8 cellular contexts compared by ENCODE assay signal in the genomic region with DNA sequence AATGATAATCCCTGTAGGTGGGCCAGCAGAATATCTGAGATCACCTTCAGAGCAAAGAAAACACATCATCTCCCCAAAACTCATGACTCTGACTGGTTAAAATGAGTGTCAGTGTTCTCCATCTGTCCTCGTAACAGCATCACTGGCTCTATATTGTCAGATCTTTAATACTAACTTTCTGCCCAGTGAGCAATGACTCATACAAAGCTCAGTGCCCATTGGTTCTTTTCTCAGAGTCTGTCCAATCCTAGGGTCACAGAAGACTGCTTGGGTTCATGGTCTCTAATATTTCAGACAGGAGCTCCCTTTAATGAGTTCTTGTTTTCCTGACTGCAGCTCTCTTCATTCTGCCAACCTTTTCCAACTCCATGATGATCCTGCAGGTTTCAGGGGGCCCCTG. TPM values are rescaled to one million over a fixed set of nuclear protein-coding genes. Genes with fewer than 3 reads are reported as not detected.
A peak's percentile ranks its signal among the peaks of the same experiment; 100 is the strongest.
DNase-seq lines count a peak whose midpoint lies in the region; ATAC-seq, FAIRE-seq and TF ChIP-seq lines count a peak whose summit lies in the region.

No MANE protein-coding gene starts in this region.

- no peak for TF ChIP-seq POLR2A in gastrocnemius medialis (IDR thresholded peaks at IDR 0.05)

- in situ Hi-C loops in gastrocnemius medialis (cut with MboI; ENCODE audit: low sequenced_read_pairs in 4 of 4): no loop called here

- H3K27me3 ChIP-seq in gastrocnemius medialis: peaks cover 16 to 24% (median 22%) of the 10 kb centered on the region in 3 donors

- POLR2A ChIA-PET in RWPE1 (lab: Yijun Ruan, JAX; ENCODE audit: low non-redundant PET): no interaction called here

- H3K4me3 ChIP-seq in fibroblast of the aortic adventitia (ENCODE audit: low read depth, low read length) (no peak overlapping the region), gastrocnemius medialis (no peak overlapping the region)

- H3K36me3 ChIP-seq in gastrocnemius medialis: no peaks in the 10 kb centered on the region

- ATAC-seq in GM19035 (IDR thresholded peaks at IDR 0.05; ENCODE audit: unreplicated experiment) (peak; percentile 85), HG03135 (IDR thresholded peaks at IDR 0.05; ENCODE audit: unreplicated experiment) (peak; percentile 82), gastrocnemius medialis (peak; percentile 97 to 98)

- DNase-seq in D721Med (ENCODE audit: insufficient read length, low spot score) (peak; percentile 24), RWPE1 (ENCODE audit: low spot score) (peak; percentile 84), fibroblast of the aortic adventitia (ENCODE audit: low read depth) (peak; percentile 62), gastrocnemius medialis (peak in 1 of 2 donors; percentile 12), NCI-H524 treated with DMSO at 0.1 percent for 48 hours (lab: John Stamatoyannopoulos, UW) (no peak), NCI-H146 treated with DMSO at 0.1 percent for 48 hours (lab: John Stamatoyannopoulos, UW; ENCODE audit: unreplicated experiment) (no peak)

- CTCF ChIA-PET in RWPE1 (lab: Yijun Ruan, JAX): interaction anchor here (0.7 kb wide), 1 partner anchor 32 kb away, joined by 3 read pairs; no protein-coding TSS in a partner anchor

- H3K27ac ChIP-seq in RWPE1 (no peak overlapping the region), gastrocnemius medialis (no peak overlapping the region)

- no peaks in the 10 kb centered on the region for H3K4me1 ChIP-seq in gastrocnemius medialis

- FAIRE-seq in D721Med (lab: Jason Lieb, UNC): no peak

- TF ChIP-seq CTCF in D721Med (IDR thresholded peaks at IDR 0.05; ENCODE audit: insufficient read depth, missing control alignments) (no peak), RWPE1 (conservative IDR thresholded peaks at IDR 0.05; ENCODE audit: low read depth) (no peak), fibroblast of the aortic adventitia (IDR thresholded peaks at IDR 0.05; ENCODE audit: insufficient read depth, low read length) (no peak), gastrocnemius medialis (IDR thresholded peaks at IDR 0.05 in 4 of 5, conservative IDR thresholded peaks at IDR 0.05 in 1 of 5) (no peak)

- H3K9me3 ChIP-seq in gastrocnemius medialis: no peaks in the 10 kb centered on the region

- intact Hi-C loops in gastrocnemius medialis (cut with DNase I; ENCODE audit: low total_unique reads): no loop called here

RNA-seq across cellular contexts. Expression of gene HLA-DPB1, which starts 36.4 kb away (rescaled TPM):
- total RNA-seq in fibroblast of the aortic adventitia (ENCODE audit: low replicate concordance) (0.27 and 3.8 TPM in 2 replicates), gastrocnemius medialis (10 to 100 TPM; 16.7 to 52.1 (median 23.5) TPM)

RNA-seq across cellular contexts. Expression of gene HLA-DPA1, which starts 38.7 kb away (rescaled TPM):
- total RNA-seq in fibroblast of the aortic adventitia (ENCODE audit: low replicate concordance) (0.18 and 1.8 TPM in 2 replicates), gastrocnemius medialis (10 to 100 TPM in 3 of 4 donors, 1 to 10 TPM in 1; 6.8 to 51.8 (median 23.4) TPM)

Comparison
In these comparisons a context has a peak if more than half of its experiments do, and no peak if none do; other contexts are left out.
1. DNase-seq: peak in D721Med (single experiment), RWPE1 (single experiment) and fibroblast of the aortic adventitia (single experiment); none in NCI-H524 treated with DMSO at 0.1 percent for 48 hours (single experiment) and NCI-H146 treated with DMSO at 0.1 percent for 48 hours (single experiment).
2. Peak in every context shown above with its lines, with median percentiles within 50 percentile points of each other: ATAC-seq.